In genomic region chr1:54053745-54054437, GRCh38 we compare ENCODE assay signal across 8 cellular contexts. TPM values are rescaled to one million over a fixed set of nuclear protein-coding genes. Genes with fewer than 3 reads are reported as not detected.
DNase-seq lines count a peak whose midpoint lies in the region; ATAC-seq, FAIRE-seq and TF ChIP-seq lines count a peak whose summit lies in the region.

No MANE protein-coding gene starts in this region.

- no peak for TF ChIP-seq EP300 in GM12878 (IDR thresholded peaks at IDR 0.05; ENCODE audit: borderline replicate concordance in 1 of 2, control insufficient read depth in 1 of 2, low read depth in 2 of 2, low read length in 2 of 2)

- H3K4me1 ChIP-seq in CD8-positive, alpha-beta T cell (ENCODE audit: insufficient read depth, low read length) = peaks cover 33% of the 10 kb centered on the region
- H3K4me1 ChIP-seq in GM12878 (ENCODE audit: control insufficient read depth, insufficient read depth, low read length) = peaks cover under 1% of the 10 kb centered on the region; the same call in 1 of the 2 replicates
- H3K4me1 ChIP-seq in lung (ENCODE audit: control insufficient read depth in 2 of 2, insufficient read depth in 2 of 2, low read length in 2 of 2) = peaks cover 0 to 7% of the 10 kb centered on the region in 2 donors

- H3K27ac Mint-ChIP-seq in CD8-positive, alpha-beta T cell = no peak overlapping the region

- no peaks in the 10 kb centered on the region for H4K20me1 ChIP-seq in GM12878 (ENCODE audit: control insufficient read depth, insufficient read depth)

- peaks cover 28% of the 10 kb centered on the region for H3K36me3 Mint-ChIP-seq in CD8-positive, alpha-beta T cell

- SMC1A ChIA-PET in GM12878 (lab: Charles Lee; ENCODE audit: uncharacterized antibody, unreplicated experiment) = interaction anchor here (0.6 to 1.4 kb wide), 5 partner anchors 28 to 192 kb away, joined by 3 to 4 read pairs (median 3); partner anchors contain the start of genes IFT25 and LRRC42

- H3K9ac ChIP-seq in GM12878 (ENCODE audit: control insufficient read depth, insufficient read depth, low read length) = peak overlapping the region; percentile 93

- CTCF ChIA-PET in CD8-positive, alpha-beta T cell (lab: Charles Lee) = interaction anchor here (1.1 to 1.4 kb wide), 2 partner anchors 25 to 436 kb away, joined by 3 to 4 read pairs; no protein-coding TSS in a partner anchor
- CTCF ChIA-PET in GM12878 (lab: Yijun Ruan, JAX) = interaction anchor here (0.8 to 5.4 kb wide), 8 partner anchors 11 to 193 kb away, joined by 3 to 27 read pairs (median 4); no protein-coding TSS in a partner anchor

- H3K4me3 ChIP-seq in CD8-positive, alpha-beta T cell (ENCODE audit: low read depth, low read length) = peak overlapping the region; percentile 87
- H3K4me3 ChIP-seq in GM12878 (peak overlapping the region; percentile 75), lung (peak overlapping the region; percentile 43)

- no peak for TF ChIP-seq POLR2A in GM12878 (IDR thresholded peaks at IDR 0.05; ENCODE audit: low read depth, low read length)

- 1% methylated on average over 21 of the region's 21 CpGs for WGBS in GM12878 (ENCODE audit: insufficient coverage, insufficient replicate concordance, low lambda C conversion rate, missing lambda C conversion rate)
- WGBS in lung, 2 donors = 4 to 7% methylated on average over 21 of the region's 21 CpGs

- no peaks in the 10 kb centered on the region for H3K9me3 ChIP-seq in CD8-positive, alpha-beta T cell (ENCODE audit: low read length)
- no peaks in the 10 kb centered on the region for H3K9me3 ChIP-seq in GM12878 (replicated peaks; ENCODE audit: control insufficient read depth, insufficient read depth, low read length)
- no peaks in the 10 kb centered on the region for H3K9me3 ChIP-seq in lung (ENCODE audit: control insufficient read depth in 2 of 2, insufficient read depth in 1 of 2, low read length in 1 of 2)

- H3K4me3 Mint-ChIP-seq in CD8-positive, alpha-beta T cell = no peak overlapping the region

- no peak for FAIRE-seq in GM12878 (lab: Jason Lieb, UNC)
- no peak for FAIRE-seq in urothelium cell line (lab: Jason Lieb, UNC)

- H3K27me3 ChIP-seq in CD8-positive, alpha-beta T cell (ENCODE audit: insufficient read depth, low read length) = no peaks in the 10 kb centered on the region
- H3K27me3 ChIP-seq in GM12878 (replicated peaks in 1 of 2; ENCODE audit: control insufficient read depth in 2 of 2, insufficient read depth in 2 of 2, low read length in 1 of 2) (no peaks in the 10 kb centered on the region), lung (ENCODE audit: control insufficient read depth, insufficient read depth) (no peaks in the 10 kb centered on the region)

- peak in 1 of 7 experiments; percentile 32 for DNase-seq in CD8-positive, alpha-beta T cell
- DNase-seq in GM12878 (ENCODE audit: low read depth, low spot score) (no peak), lung (ENCODE audit: low spot score) (no peak), urothelium cell line (ENCODE audit: low spot score) (no peak), HuH-7.5 (ENCODE audit: low spot score) (no peak), SHP77 (lab: John Stamatoyannopoulos, UW) (no peak), hepatic stellate cell (ENCODE audit: low spot score) (no peak)

- intact Hi-C loops in CD8-positive, alpha-beta T cell (cut with DNase I, micrococcal nuclease) = loop anchor here (1.0 to 10.0 kb wide), 21 partner anchors 16 to 1997 kb away; partner anchors contain the start of genes CYB5RL (in 2 of the 2), MRPL37 (in 2 of the 2), NDC1 (in 2 of the 2) and PARS2 (in 2 of the 2)
- intact Hi-C loops in GM12878 (cut with micrococcal nuclease; ENCODE audit: unreplicated experiment) = loop anchor here (2.0 to 10.0 kb wide), 6 partner anchors 107 to 748 kb away; partner anchors contain the start of genes LRRC42, NDC1, SSBP3 and TTC22

- H3K79me2 ChIP-seq in GM12878 (ENCODE audit: control insufficient read depth, insufficient read depth, low read length) = peaks cover 52% of the 10 kb centered on the region

- TF ChIP-seq CTCF in CD8-positive, alpha-beta T cell (IDR thresholded peaks at IDR 0.05) = no peak
- TF ChIP-seq CTCF in GM12878 (IDR thresholded peaks at IDR 0.05 in 2 of 3, conservative IDR thresholded peaks at IDR 0.05 in 1 of 3; ENCODE audit: control insufficient read depth in 2 of 3, extremely low read depth in 1 of 3, insufficient read depth in 1 of 3, low read depth in 3 of 3, low read length in 3 of 3) (no peak), lung (IDR thresholded peaks at IDR 0.05; ENCODE audit: control extremely low read depth, extremely low read depth) (no peak)

- POLR2A ChIA-PET in CD8-positive, alpha-beta T cell (lab: Charles Lee) = interaction anchor here (1.1 to 2.7 kb wide), 3 partner anchors 9 to 108 kb away, joined by 5 to 13 read pairs (median 7); partner anchors contain the start of genes IFT25 and LRRC42
- POLR2A ChIA-PET in GM12878 (lab: Charles Lee) = interaction anchor here (1.1 to 4.7 kb wide), 8 partner anchors 9 to 350 kb away, joined by 3 to 32 read pairs (median 4); partner anchors contain the start of genes IFT25, LRRC42 and NDC1

- H3K4me2 ChIP-seq in GM12878 (ENCODE audit: control insufficient read depth, insufficient read depth) = peak overlapping the region; percentile 77

- no peak for ATAC-seq in CD8-positive, alpha-beta T cell
- ATAC-seq in HG03432 (IDR thresholded peaks at IDR 0.05; ENCODE audit: unreplicated experiment) (peak; percentile 1), GM12878 (0 out of 3 replicates have a peak, but pooled peaks have one; percentile 1), lung (ENCODE audit: insufficient read depth, low FRiP score) (no peak)

- peak overlapping the region; percentile 93 for H3K27ac ChIP-seq in CD8-positive, alpha-beta T cell (ENCODE audit: low read depth, low read length)
- H3K27ac ChIP-seq in GM12878 (ENCODE audit: control insufficient read depth, insufficient read depth) = peak overlapping the region; percentile 88
- H3K27ac ChIP-seq in lung (ENCODE audit: low read depth in 1 of 2, low read length in 1 of 2) = peak overlapping the region; percentile 37 to 92

- in situ Hi-C loops in GM12878 (cut with MboI) = loop anchor here (25.0 kb wide), 1 partner anchor 192 kb away; no protein-coding TSS in a partner anchor

- H3K27me3 Mint-ChIP-seq in CD8-positive, alpha-beta T cell (ENCODE audit: low read depth) = no peaks in the 10 kb centered on the region

- TSS peak; percentile 76 for BruUV-seq in GM12878 (replicated peaks; lab: Mats Ljungman, UMichigan)

- H3K36me3 ChIP-seq in CD8-positive, alpha-beta T cell (ENCODE audit: insufficient read depth, low read length) = no peaks in the 10 kb centered on the region
- H3K36me3 ChIP-seq in GM12878 (ENCODE audit: control insufficient read depth in 2 of 2, insufficient read depth in 2 of 2, low read length in 1 of 2) = no peaks in the 10 kb centered on the region
- peaks cover 0 to 3% of the 10 kb centered on the region in 2 donors for H3K36me3 ChIP-seq in lung (ENCODE audit: control insufficient read depth in 2 of 2, insufficient read depth in 2 of 2, low read length in 2 of 2)

- H3K4me1 Mint-ChIP-seq in CD8-positive, alpha-beta T cell (ENCODE audit: low read depth) = peaks cover 48% of the 10 kb centered on the region

- no peaks in the 10 kb centered on the region for H3K9me3 Mint-ChIP-seq in CD8-positive, alpha-beta T cell

- RAD21 ChIA-PET in GM12878 (lab: Charles Lee; ENCODE audit: unreplicated experiment) = interaction anchor here (0.9 to 2.0 kb wide), 6 partner anchors 9 to 435 kb away, joined by 3 to 10 read pairs (median 3); partner anchors contain the start of genes IFT25 and LRRC42

- TF ChIP-seq RAD21 in GM12878 (IDR thresholded peaks at IDR 0.05; ENCODE audit: insufficient read depth, low read depth, low read length) = no peak

- peak overlapping the region; percentile 95 for H2AFZ ChIP-seq in GM12878 (ENCODE audit: control insufficient read depth, low read depth, low read length)

RNA-seq across cellular contexts. Expression of gene TCEANC2, which starts 0.5 kb away (rescaled TPM):
- total RNA-seq in CD8-positive, alpha-beta T cell = 1 to 10 TPM; 1.8 to 2.1 TPM
- total RNA-seq in GM12878 (2013; cell fraction: nucleolus; rRNA removed) = 16.8 and 16.9 TPM in 2 replicates
- total RNA-seq in GM12878 (2014; rRNA removed) (4.8 and 5.2 TPM in 2 replicates), GM12878 (2014; rRNA removed; fragmentation: Illumina TruSeq; extraction: Trizol) (5.3 and 5.4 TPM in 2 replicates), GM12878 (2021) (6.7 and 6.8 TPM in 2 replicates), lung (1 to 10 TPM; 4.6 to 5.3 TPM)
- 1.6 TPM for polyA plus RNA-seq in GM12878 (2011; ENCODE audit: low read depth)
- polyA plus RNA-seq in GM12878 (2011; rRNA removed) (9.2 and 10.5 TPM in 2 replicates), GM12878 (2014; fragmentation: Illumina TruSeq; extraction: Trizol) (5.9 and 6.0 TPM in 2 replicates), GM12878 (2014; fragmentation: Nextera tagmentation; extraction: Ambion mirVana) (10 to 100 TPM in 1 of 2 experiments, 1 to 10 TPM in 1; 5.4 to 10.5 TPM), GM12878 (2014; rRNA removed) (4.4 and 6.2 TPM in 2 replicates), GM12878 (2016; fragmentation: Nextera tagmentation; extraction: Ambion mirVana) (10 to 100 TPM in 1 of 2 experiments, 1 to 10 TPM in 1; 9.6 to 13.2 TPM), lung (1 to 10 TPM; 1.7 to 2.7 TPM)
- polyA plus RNA-seq in GM12878 (2011; cell fraction: cytosol; rRNA removed) = 8.1 and 9.0 TPM in 2 replicates
- 10.6 and 11.1 TPM in 2 replicates for polyA plus RNA-seq in GM12878 (2011; cell fraction: nucleus; rRNA removed)
- 2.3 and 4.0 TPM in 2 replicates for polyA plus RNA-seq in GM12878 (2012)
- polyA minus RNA-seq in GM12878 (2011; rRNA and poly(A)+ RNA removed) = 7.5 and 11.2 TPM in 2 replicates
- polyA minus RNA-seq in GM12878 (2011; cell fraction: cytosol; rRNA and poly(A)+ RNA removed) = 1.6 and 3.2 TPM in 2 replicates
- 5.1 and 8.5 TPM in 2 replicates for polyA minus RNA-seq in GM12878 (2011; cell fraction: nucleus; rRNA and poly(A)+ RNA removed)

RNA-seq across cellular contexts. Expression of gene TMEM59, which starts 0.9 kb away (rescaled TPM):
- 100 to 1,000 TPM; 125 to 142 TPM for total RNA-seq in CD8-positive, alpha-beta T cell
- total RNA-seq in GM12878 (2013; cell fraction: nucleolus; rRNA removed) = 76.9 and 79.6 TPM in 2 replicates
- total RNA-seq in GM12878 (2014; rRNA removed) (110 and 119 TPM in 2 replicates), GM12878 (2014; rRNA removed; fragmentation: Illumina TruSeq; extraction: Trizol) (72.9 and 78.3 TPM in 2 replicates), GM12878 (2021) (95.9 and 99.3 TPM in 2 replicates), lung (100 to 1,000 TPM; 372 to 468 TPM)
- 61.6 TPM for polyA plus RNA-seq in GM12878 (2011; ENCODE audit: low read depth)
- polyA plus RNA-seq in GM12878 (2011; rRNA removed) (273 and 319 TPM in 2 replicates), GM12878 (2014; fragmentation: Illumina TruSeq; extraction: Trizol) (69.9 and 83.6 TPM in 2 replicates), GM12878 (2014; fragmentation: Nextera tagmentation; extraction: Ambion mirVana) (100 to 1,000 TPM; 112 to 128 TPM), GM12878 (2014; rRNA removed) (76.6 and 108 TPM in 2 replicates), GM12878 (2016; fragmentation: Nextera tagmentation; extraction: Ambion mirVana) (100 to 1,000 TPM; 171 to 200 TPM), lung (100 to 1,000 TPM; 152 to 300 TPM)
- 123 and 156 TPM in 2 replicates for polyA plus RNA-seq in GM12878 (2011; cell fraction: cytosol; rRNA removed)
- polyA plus RNA-seq in GM12878 (2011; cell fraction: nucleus; rRNA removed) = 50.2 and 73.0 TPM in 2 replicates
- 141 and 145 TPM in 2 replicates for polyA plus RNA-seq in GM12878 (2012)
- 74.1 and 125 TPM in 2 replicates for polyA minus RNA-seq in GM12878 (2011; rRNA and poly(A)+ RNA removed)
- polyA minus RNA-seq in GM12878 (2011; cell fraction: cytosol; rRNA and poly(A)+ RNA removed) = 40.8 and 69.8 TPM in 2 replicates
- polyA minus RNA-seq in GM12878 (2011; cell fraction: nucleus; rRNA and poly(A)+ RNA removed) = 18.4 and 29.9 TPM in 2 replicates

RNA-seq across cellular contexts. Expression of gene LDLRAD1, which starts 35.9 kb away (rescaled TPM):
- total RNA-seq in CD8-positive, alpha-beta T cell = not detected
- total RNA-seq in GM12878 (2013; cell fraction: nucleolus; rRNA removed) = not detected in 2 replicates
- not detected in 2 replicates for total RNA-seq in GM12878 (2014; rRNA removed)
- total RNA-seq in GM12878 (2014; rRNA removed; fragmentation: Illumina TruSeq; extraction: Trizol) = not detected in 2 replicates
- total RNA-seq in GM12878 (2021) = not detected in 2 replicates
- polyA plus RNA-seq in GM12878 (2011; ENCODE audit: low read depth) = not detected
- not detected in 2 replicates for polyA plus RNA-seq in GM12878 (2011; rRNA removed)
- not detected in 2 replicates for polyA plus RNA-seq in GM12878 (2011; cell fraction: cytosol; rRNA removed)
- not detected in 2 replicates for polyA plus RNA-seq in GM12878 (2011; cell fraction: nucleus; rRNA removed)
- not detected in 2 replicates for polyA plus RNA-seq in GM12878 (2012)
- polyA plus RNA-seq in GM12878 (2014; fragmentation: Illumina TruSeq; extraction: Trizol) = not detected in 2 replicates
- not detected for polyA plus RNA-seq in GM12878 (2014; fragmentation: Nextera tagmentation; extraction: Ambion mirVana)
- polyA plus RNA-seq in GM12878 (2014; rRNA removed) = not detected in 2 replicates
- not detected for polyA plus RNA-seq in GM12878 (2016; fragmentation: Nextera tagmentation; extraction: Ambion mirVana)
- polyA minus RNA-seq in GM12878 (2011; rRNA and poly(A)+ RNA removed) = not detected in 2 replicates
- not detected in 2 replicates for polyA minus RNA-seq in GM12878 (2011; cell fraction: cytosol; rRNA and poly(A)+ RNA removed)
- polyA minus RNA-seq in GM12878 (2011; cell fraction: nucleus; rRNA and poly(A)+ RNA removed) = not detected in 2 replicates
- total RNA-seq in lung = 10 to 100 TPM; 28.7 to 30.1 TPM
- polyA plus RNA-seq in lung = 10 to 100 TPM in 1 of 2 donors, 1 to 10 TPM in 1; 8.0 to 24.9 TPM

Comparison
In these comparisons a context has a peak if more than half of its experiments do, and no peak if none do; other contexts are left out.
1. ATAC-seq: peak in HG03432 (single experiment) and GM12878 (single experiment); none in CD8-positive, alpha-beta T cell (single experiment) and lung (single experiment).
2. RNA of gene LDLRAD1, which starts 35.9 kb away (total RNA-seq): 28.7 to 30.1 TPM in lung; not detected in CD8-positive, alpha-beta T cell and not detected in GM12878; every median in the first group is over 10 times any median in the second.
3. Peak in every context shown above with its lines, with median percentiles within 50 percentile points of each other: H3K27ac ChIP-seq and H3K4me3 ChIP-seq.